12 cellular contexts compared by ENCODE assay signal in genomic region chr22:46051646-46052045, GRCh38.
A peak's percentile ranks its signal among the peaks of the same experiment; 100 is the strongest.
DNase-seq lines count a peak whose midpoint lies in the region; ATAC-seq, FAIRE-seq and TF ChIP-seq lines count a peak whose summit lies in the region.
"Had no signal": no experiment of that assay in that cellular context is flagged by ENCODE, and none has a peak within 500 bp of the region (broad histone marks: within the 10 kb centered on the region; RNA-seq: fewer than 3 reads in every experiment).

No MANE protein-coding gene starts in this region.

- no peaks in the 10 kb centered on the region for H3K9me3 Mint-ChIP-seq in activated B cell treated with CpG ODN at 0.5 μM for 24 hours

- H3K4me3 ChIP-seq in HCT116 (replicated peaks in 1 of 2; ENCODE audit: low read depth in 1 of 2, low read length in 2 of 2) (no peak overlapping the region), keratinocyte (ENCODE audit: control insufficient read depth in 2 of 3, extremely low read depth in 1 of 3, insufficient read depth in 2 of 3, low read depth in 1 of 3, low read length in 3 of 3) (no peak overlapping the region), skeletal muscle tissue (ENCODE audit: low read length in 3 of 3) (no peak overlapping the region)
- H3K4me3 ChIP-seq: K562 had no signal

- CTCF ChIA-PET in HCT116 (lab: Charles Lee) (no interaction called here), activated B cell treated with CpG ODN at 0.5 μM for 24 hours (lab: Charles Lee) (interaction anchor here (1.6 kb wide), 1 partner anchor 38 kb away, joined by 3 read pairs; no protein-coding TSS in a partner anchor)

- H3K4me1 ChIP-seq in HCT116 (ENCODE audit: control insufficient read depth in 1 of 2, insufficient read depth in 2 of 2, low read length in 2 of 2) (peaks cover 19 to 27% of the 10 kb centered on the region in 2 experiments), keratinocyte (ENCODE audit: control insufficient read depth, extremely low read depth, insufficient read depth, low read length) (peaks cover 77% of the 10 kb centered on the region), skeletal muscle tissue (ENCODE audit: control insufficient read depth in 3 of 3, insufficient read depth in 3 of 3, low read length in 3 of 3) (peaks cover 82 to 86% (median 82%) of the 10 kb centered on the region in 3 donors)

- no peaks in the 10 kb centered on the region for H3K27me3 ChIP-seq in HCT116 (ENCODE audit: insufficient read depth, low read length)
- H3K27me3 ChIP-seq in keratinocyte (ENCODE audit: control insufficient read depth, extremely low read depth, insufficient read depth, low read length): no peaks in the 10 kb centered on the region
- H3K27me3 ChIP-seq in skeletal muscle tissue (ENCODE audit: control insufficient read depth in 3 of 3, insufficient read depth in 3 of 3, low read length in 3 of 3): no peaks in the 10 kb centered on the region

- H3K4me3 Mint-ChIP-seq in activated B cell treated with CpG ODN at 0.5 μM for 24 hours: peak overlapping the region; percentile 15

- RAD21 ChIA-PET in HCT116 (lab: Charles Lee; ENCODE audit: low non-redundant PET in 1 of 2, low total read pairs in 2 of 2, uncharacterized antibody in 2 of 2, unreplicated experiment in 2 of 2): interaction anchor here in 1 of 2 experiments (0.6 kb wide), 1 partner anchor 16 kb away, joined by 3 read pairs; no protein-coding TSS in a partner anchor

- H3K4me2 ChIP-seq in HCT116 (ENCODE audit: low read length) (no peak overlapping the region), keratinocyte (ENCODE audit: control insufficient read depth, extremely low read depth, insufficient read depth, low read depth, low read length) (no peak overlapping the region)

- no peaks in the 10 kb centered on the region for H3K27me3 Mint-ChIP-seq in activated B cell treated with CpG ODN at 0.5 μM for 24 hours

- intact Hi-C loops in HCT116 (cut with micrococcal nuclease) (no loop called here), activated B cell treated with CpG ODN at 0.5 μM for 24 hours (cut with micrococcal nuclease) (loop anchor here (5.0 kb wide), 1 partner anchor 39 kb away; no protein-coding TSS in a partner anchor)

- H3K9me2 ChIP-seq in HCT116 (ENCODE audit: insufficient read depth): no peaks in the 10 kb centered on the region

- H3K36me3 ChIP-seq in HCT116 (ENCODE audit: control insufficient read depth in 1 of 2, insufficient read depth in 2 of 2, low read length in 2 of 2) (no peaks in the 10 kb centered on the region), keratinocyte (ENCODE audit: control insufficient read depth in 2 of 2, extremely low read depth in 1 of 2, insufficient read depth in 2 of 2, low read length in 2 of 2) (no peaks in the 10 kb centered on the region), skeletal muscle tissue (ENCODE audit: control insufficient read depth in 3 of 3, insufficient read depth in 3 of 3, low read length in 3 of 3) (peaks cover 0 to 13% (median 11%) of the 10 kb centered on the region in 3 donors)

- peaks cover 52% of the 10 kb centered on the region for H3K4me1 Mint-ChIP-seq in activated B cell treated with CpG ODN at 0.5 μM for 24 hours

- POLR2A ChIA-PET in HCT116 (lab: Charles Lee): interaction anchor here (1.3 kb wide), 1 partner anchor 17 kb away, joined by 3 read pairs; no protein-coding TSS in a partner anchor
- POLR2A ChIA-PET in activated B cell treated with CpG ODN at 0.5 μM for 24 hours (lab: Charles Lee): interaction anchor here (1.7 to 2.5 kb wide), 2 partner anchors 15 to 18 kb away, joined by 8 to 12 read pairs; no protein-coding TSS in a partner anchor

- BruUV-seq in HCT116 (replicated peaks; lab: Mats Ljungman, UMichigan): no TSS peak

- H4K20me1 ChIP-seq in HCT116 (ENCODE audit: insufficient read depth): no peaks in the 10 kb centered on the region
- no peaks in the 10 kb centered on the region for H4K20me1 ChIP-seq in keratinocyte (ENCODE audit: control insufficient read depth, extremely low read depth, insufficient read depth, low read length)

- TF ChIP-seq CTCF in HCT116 (IDR thresholded peaks at IDR 0.05 in 2 of 3, conservative IDR thresholded peaks at IDR 0.05 in 1 of 3; ENCODE audit: borderline replicate concordance in 1 of 3, insufficient read depth in 1 of 3, low read depth in 2 of 3, low read length in 2 of 3) (no peak), activated B cell treated with CpG ODN at 0.5 μM for 24 hours (IDR thresholded peaks at IDR 0.05) (no peak), keratinocyte (optimal IDR thresholded peaks at IDR 0.05 in 1 of 3, IDR thresholded peaks at IDR 0.05 in 1 of 3, conservative IDR thresholded peaks at IDR 0.05 in 1 of 3; ENCODE audit: extremely low read depth in 1 of 3, insufficient read depth in 2 of 3, low read length in 3 of 3) (no peak)

- H3K36me3 Mint-ChIP-seq in activated B cell treated with CpG ODN at 0.5 μM for 24 hours (ENCODE audit: low read depth): peaks cover 3% of the 10 kb centered on the region

- H3K27ac ChIP-seq in HCT116 (ENCODE audit: low read depth, low read length) (peak overlapping the region; percentile 85; the same call in 1 of the 2 replicates), keratinocyte (ENCODE audit: control insufficient read depth, insufficient read depth, low read length) (no peak overlapping the region), skeletal muscle tissue (ENCODE audit: low read depth, low read length) (no peak overlapping the region)

- no peaks in the 10 kb centered on the region for H3K9me1 ChIP-seq in keratinocyte (ENCODE audit: control insufficient read depth, extremely low read depth, insufficient read depth, low read length)

- H2AFZ ChIP-seq in HCT116 (ENCODE audit: low read depth, low read length, poor library complexity, severe bottlenecking) (no peak overlapping the region), keratinocyte (ENCODE audit: control insufficient read depth, low read length) (no peak overlapping the region)

- dilution Hi-C loops in keratinocyte (cut with MboI; ENCODE audit: extremely low pct_ligation_motif_present, low sequenced_read_pairs): no loop called here

- TF ChIP-seq POLR2A in HCT116 (IDR thresholded peaks at IDR 0.05; ENCODE audit: borderline replicate concordance, extremely low read depth, insufficient read depth, insufficient read length): no peak

- peak overlapping the region; percentile 96 for H3K27ac Mint-ChIP-seq in activated B cell treated with CpG ODN at 0.5 μM for 24 hours

- DNase-seq in HCT116 (ENCODE audit: low read depth, low spot score) (no peak), activated B cell treated with CpG ODN at 0.5 μM for 24 hours (no peak), keratinocyte (ENCODE audit: low read depth, low spot score) (no peak), hippocampal formation (lab: John Stamatoyannopoulos, UW) (no peak), H4 (ENCODE audit: low spot score) (no peak), DMS114 treated with DMSO at 0.1 percent for 48 hours (lab: John Stamatoyannopoulos, UW; ENCODE audit: unreplicated experiment) (no peak)
- DNase-seq: activated CD4-positive, CD25-positive, alpha-beta regulatory T cell; dermis blood vessel endothelial cell; stimulated activated CD4-positive, alpha-beta T cell treated with anti-CD3 and anti-CD28 coated beads, Interleukin-2, amount 100 ng/mL, for 24 hours had no signal

- ATAC-seq in HCT116: no peak
- ATAC-seq in activated B cell treated with CpG ODN at 0.5 μM for 24 hours (ENCODE audit: low read depth): no peak
- ATAC-seq in HG02852 (IDR thresholded peaks at IDR 0.05; ENCODE audit: unreplicated experiment): no peak
- ATAC-seq: K562 had no signal

- TF ChIP-seq RAD21 in HCT116 (IDR thresholded peaks at IDR 0.05; ENCODE audit: low read depth): no peak

- H3K9me3 ChIP-seq in HCT116 (ENCODE audit: control insufficient read depth in 1 of 2, insufficient read depth in 1 of 2, low read depth in 1 of 2, low read length in 2 of 2): no peaks in the 10 kb centered on the region
- H3K9me3 ChIP-seq in keratinocyte (ENCODE audit: control insufficient read depth, low read depth, low read length): no peaks in the 10 kb centered on the region
- H3K9me3 ChIP-seq in skeletal muscle tissue (ENCODE audit: control insufficient read depth in 3 of 3, low read length in 3 of 3): no peaks in the 10 kb centered on the region

- no peak for FAIRE-seq in keratinocyte (lab: Jason Lieb, UNC)
- FAIRE-seq: K562 had no signal

- H3K79me2 ChIP-seq in HCT116 (ENCODE audit: insufficient read depth, low read length) (peaks cover 27% of the 10 kb centered on the region), keratinocyte (ENCODE audit: control insufficient read depth, insufficient read depth, low read length) (peaks cover 44% of the 10 kb centered on the region)

- H3K9ac ChIP-seq in HCT116 (ENCODE audit: low read length): no peak overlapping the region
- peak overlapping the region; percentile 20 for H3K9ac ChIP-seq in keratinocyte (ENCODE audit: control insufficient read depth, extremely low read depth, insufficient read depth, low read length)
- H3K9ac ChIP-seq in skeletal muscle tissue (ENCODE audit: low read depth in 1 of 3, low read length in 3 of 3): peak overlapping the region in 2 of 3 donors; percentile 2 to 91

TF ChIP-seq in HCT116, 20 proteins besides CTCF, POLR2A, EP300 and RAD21 (continues in another document):
- TF ChIP-seq TCF7L2 (IDR thresholded peaks at IDR 0.05; ENCODE audit: borderline replicate concordance, extremely low read depth, insufficient read depth, insufficient read length): no peak
- TF ChIP-seq EZH2phosphoT487 (IDR thresholded peaks at IDR 0.05; ENCODE audit: borderline replicate concordance): no peak
- TF ChIP-seq EGR1 (IDR thresholded peaks at IDR 0.05; ENCODE audit: low read depth): no peak
- no peak for TF ChIP-seq SIN3A (IDR thresholded peaks at IDR 0.05; ENCODE audit: low read depth)
- TF ChIP-seq SP1 (IDR thresholded peaks at IDR 0.05; ENCODE audit: low read depth): no peak
